In the genomic region with DNA sequence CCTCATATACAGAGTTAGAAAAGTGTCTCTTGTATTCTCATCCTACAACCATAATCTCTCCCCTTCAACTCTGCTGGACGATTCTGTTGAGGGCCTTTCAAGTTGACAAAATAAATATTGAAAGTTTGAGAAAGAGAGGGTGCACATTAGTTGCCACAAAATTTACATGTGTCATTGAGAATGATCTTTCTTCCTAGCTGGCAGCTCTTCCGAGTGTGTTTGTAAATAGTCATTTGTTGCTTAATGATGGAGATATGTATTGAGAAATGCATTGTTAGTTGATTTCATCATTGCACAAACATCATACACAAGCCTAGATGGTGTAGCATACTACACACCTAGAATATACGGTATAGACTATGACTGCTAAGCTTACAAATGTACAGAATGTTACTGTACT, we compare ENCODE assay signal across 18 cellular contexts.
DNase-seq lines count a peak whose midpoint lies in the region; ATAC-seq and TF ChIP-seq lines count a peak whose summit lies in the region.
"Had no signal": no experiment of that assay in that cellular context is flagged by ENCODE, and none has a peak within 500 bp of the region (broad histone marks: within the 10 kb centered on the region; RNA-seq: fewer than 3 reads in every experiment).

No MANE protein-coding gene starts in this region.

- intact Hi-C loops in activated naive CD4-positive, alpha-beta T cell treated with anti-CD3 and anti-CD28 coated beads for 36 hours (cut with micrococcal nuclease) = no loop called here

- in situ Hi-C loops in GM13976 (cut with MboI; ENCODE audit: low sequenced_read_pairs, unreplicated experiment) = no loop called here

- H3K4me3 ChIP-seq in epithelial cell of esophagus (ENCODE audit: low read length) = no peak overlapping the region
- H3K4me3 ChIP-seq: ascending aorta, colonic mucosa, GM23338 had no signal

- no peak overlapping the region for H3K4me3 Mint-ChIP-seq in activated naive CD4-positive, alpha-beta T cell treated with anti-CD3 and anti-CD28 coated beads for 36 hours
- H3K4me3 Mint-ChIP-seq in natural killer cell treated with Interleukin-12 subunit alpha and Interleukin-12 subunit beta and Interleukin-15 and Interleukin-18, amount 100 ng/mL, for 72 hours = no peak overlapping the region
- H3K4me3 Mint-ChIP-seq: activated CD4-positive, alpha-beta memory T cell treated with anti-CD3 and anti-CD28 coated beads, Interleukin-2, amount 10 ng/mL, durations not matched to agents 7 days and 5 days; GM23338 had no signal

- no peaks in the 10 kb centered on the region for H3K4me1 Mint-ChIP-seq in activated naive CD4-positive, alpha-beta T cell treated with anti-CD3 and anti-CD28 coated beads for 36 hours (ENCODE audit: low read depth)
- no peaks in the 10 kb centered on the region for H3K4me1 Mint-ChIP-seq in natural killer cell treated with Interleukin-12 subunit alpha and Interleukin-12 subunit beta and Interleukin-15 and Interleukin-18, amount 100 ng/mL, for 72 hours (ENCODE audit: low read depth in 2 of 2)
- H3K4me1 Mint-ChIP-seq: activated CD4-positive, alpha-beta memory T cell treated with anti-CD3 and anti-CD28 coated beads, Interleukin-2, amount 10 ng/mL, durations not matched to agents 7 days and 5 days had no signal

- no peaks in the 10 kb centered on the region for H3K27me3 Mint-ChIP-seq in activated naive CD4-positive, alpha-beta T cell treated with anti-CD3 and anti-CD28 coated beads for 36 hours (ENCODE audit: low read depth)
- peaks cover 0 to 8% of the 10 kb centered on the region in 2 donors for H3K27me3 Mint-ChIP-seq in natural killer cell treated with Interleukin-12 subunit alpha and Interleukin-12 subunit beta and Interleukin-15 and Interleukin-18, amount 100 ng/mL, for 72 hours
- H3K27me3 Mint-ChIP-seq: activated CD4-positive, alpha-beta memory T cell treated with anti-CD3 and anti-CD28 coated beads, Interleukin-2, amount 10 ng/mL, durations not matched to agents 7 days and 5 days had no signal

- no peak overlapping the region for H3K27ac Mint-ChIP-seq in activated naive CD4-positive, alpha-beta T cell treated with anti-CD3 and anti-CD28 coated beads for 36 hours
- H3K27ac Mint-ChIP-seq in natural killer cell treated with Interleukin-12 subunit alpha and Interleukin-12 subunit beta and Interleukin-15 and Interleukin-18, amount 100 ng/mL, for 72 hours = no peak overlapping the region
- H3K27ac Mint-ChIP-seq: activated CD4-positive, alpha-beta memory T cell treated with anti-CD3 and anti-CD28 coated beads, Interleukin-2, amount 10 ng/mL, durations not matched to agents 7 days and 5 days; GM23338 had no signal

- H3K36me3 Mint-ChIP-seq in activated naive CD4-positive, alpha-beta T cell treated with anti-CD3 and anti-CD28 coated beads for 36 hours (ENCODE audit: low read depth) = no peaks in the 10 kb centered on the region
- no peaks in the 10 kb centered on the region for H3K36me3 Mint-ChIP-seq in natural killer cell treated with Interleukin-12 subunit alpha and Interleukin-12 subunit beta and Interleukin-15 and Interleukin-18, amount 100 ng/mL, for 72 hours

- no peaks in the 10 kb centered on the region for H3K9me3 Mint-ChIP-seq in activated naive CD4-positive, alpha-beta T cell treated with anti-CD3 and anti-CD28 coated beads for 36 hours
- H3K9me3 Mint-ChIP-seq in natural killer cell treated with Interleukin-12 subunit alpha and Interleukin-12 subunit beta and Interleukin-15 and Interleukin-18, amount 100 ng/mL, for 72 hours = peaks cover 6% of the 10 kb centered on the region
- H3K9me3 Mint-ChIP-seq: activated CD4-positive, alpha-beta memory T cell treated with anti-CD3 and anti-CD28 coated beads, Interleukin-2, amount 10 ng/mL, durations not matched to agents 7 days and 5 days had no signal

- DNase-seq in epithelial cell of esophagus (ENCODE audit: low read depth) (peak; percentile 20), HuH-7.5 (ENCODE audit: low spot score) (no peak), GM13976 (ENCODE audit: low spot score) (no peak)
- DNase-seq in activated naive CD4-positive, alpha-beta T cell treated with anti-CD3 and anti-CD28 coated beads for 36 hours = no peak
- DNase-seq in natural killer cell treated with Interleukin-12 subunit alpha and Interleukin-12 subunit beta and Interleukin-15 and Interleukin-18, amount 100 ng/mL, for 72 hours (ENCODE audit: low spot score) = no peak
- DNase-seq: activated CD4-positive, alpha-beta memory T cell treated with anti-CD3 and anti-CD28 coated beads, Interleukin-2, amount 10 ng/mL, durations not matched to agents 7 days and 5 days; colonic mucosa; erythroblast; IMR-90; NCI-H1092 treated with DMSO at 0.1 percent for 48 hours; NCI-H2171 treated with DMSO at 0.1 percent for 48 hours; posterior cingulate gyrus; stimulated activated CD4-positive, alpha-beta T cell treated with anti-CD3 and anti-CD28 coated beads, Interleukin-12 subunit alpha, Interleukin-12 subunit beta, amount 100 ng/mL, for 4 hours had no signal

- CTCF ChIA-PET in activated naive CD4-positive, alpha-beta T cell treated with anti-CD3 and anti-CD28 coated beads for 36 hours (lab: Charles Lee) = no interaction called here

- TF ChIP-seq CTCF in epithelial cell of esophagus (IDR thresholded peaks at IDR 0.05; ENCODE audit: insufficient read depth, low read depth, low read length, missing control alignments) (no peak), GM13976 (IDR thresholded peaks at IDR 0.05; ENCODE audit: borderline replicate concordance, control extremely low read depth, extremely low read depth, insufficient read depth, missing control alignments) (no peak)

- peak; percentile 70 for ATAC-seq in GM18520 (IDR thresholded peaks at IDR 0.05; ENCODE audit: unreplicated experiment)
- ATAC-seq in GM19468 (IDR thresholded peaks at IDR 0.05; ENCODE audit: extremely low read depth, unreplicated experiment) = peak; percentile 45
- peak; percentile 50 for ATAC-seq in HG03103 (IDR thresholded peaks at IDR 0.05; ENCODE audit: low read depth, unreplicated experiment)
- no peak for ATAC-seq in natural killer cell treated with Interleukin-12 subunit alpha and Interleukin-12 subunit beta and Interleukin-15 and Interleukin-18, amount 100 ng/mL, for 72 hours
- ATAC-seq: GM23338 had no signal

Comparison
In these comparisons a context has a peak if more than half of its experiments do, and no peak if none do; other contexts are left out.
1. ATAC-seq: peak in GM18520 (single experiment), GM19468 (single experiment) and HG03103 (single experiment); none in natural killer cell treated with Interleukin-12 subunit alpha and Interleukin-12 subunit beta and Interleukin-15 and Interleukin-18, amount 100 ng/mL, for 72 hours (0 of 2).